11 cellular contexts compared by ENCODE assay signal in the genomic region with DNA sequence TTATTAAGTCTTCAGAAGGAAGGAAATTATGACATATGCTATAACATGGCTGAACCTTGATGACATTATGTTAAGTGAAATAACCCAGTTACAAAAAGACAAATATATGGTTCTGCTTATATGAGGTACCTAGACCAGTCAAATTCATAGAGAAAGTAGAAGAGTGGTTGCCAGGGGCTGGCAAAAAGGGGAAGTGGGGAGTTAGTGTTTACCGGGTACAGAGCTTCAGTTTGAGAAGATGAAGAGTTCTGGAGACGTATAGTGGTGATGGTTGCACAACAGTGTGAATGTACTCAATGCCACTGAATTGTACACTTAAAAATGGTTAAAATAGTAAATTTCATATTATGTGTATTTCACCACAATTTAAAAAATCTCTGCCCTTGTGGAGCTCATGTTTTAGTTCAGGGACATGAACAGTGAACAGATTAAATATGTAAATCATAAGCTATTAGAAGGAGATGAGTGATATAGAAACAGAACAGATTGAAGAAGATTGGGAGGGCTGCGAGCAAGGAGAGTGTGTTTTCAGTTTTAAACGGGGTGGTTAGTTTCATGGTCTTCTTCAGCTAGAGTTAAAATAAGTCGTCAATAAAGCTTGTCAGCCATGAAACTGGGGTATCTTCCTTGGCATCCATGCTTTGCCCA.
A peak's percentile ranks its signal among the peaks of the same experiment; 100 is the strongest.
DNase-seq lines count a peak whose midpoint lies in the region; ATAC-seq and TF ChIP-seq lines count a peak whose summit lies in the region.
"Had no signal": no experiment of that assay in that cellular context is flagged by ENCODE, and none has a peak within 500 bp of the region (broad histone marks: within the 10 kb centered on the region; RNA-seq: fewer than 3 reads in every experiment).

No MANE protein-coding gene starts in this region.

- H3K27ac Mint-ChIP-seq in effector memory CD8-positive, alpha-beta T cell = peak overlapping the region; percentile 35 to 62
- H3K27ac Mint-ChIP-seq: endodermal cell had no signal

- peaks cover 24 to 28% of the 10 kb centered on the region in 2 donors for H3K4me1 Mint-ChIP-seq in effector memory CD8-positive, alpha-beta T cell (ENCODE audit: low read depth in 2 of 2)

- no peak overlapping the region for H3K4me3 Mint-ChIP-seq in effector memory CD8-positive, alpha-beta T cell
- H3K4me3 Mint-ChIP-seq: endodermal cell had no signal

- no peaks in the 10 kb centered on the region for H3K9me3 ChIP-seq in BE2C

- TF ChIP-seq CTCF in BE2C (IDR thresholded peaks at IDR 0.05; ENCODE audit: low read depth, low read length) = no peak

- no peaks in the 10 kb centered on the region for H3K27me3 Mint-ChIP-seq in effector memory CD8-positive, alpha-beta T cell

- H3K4me3 ChIP-seq in BE2C (ENCODE audit: low read depth, low read length) = no peak overlapping the region

- H3K36me3 Mint-ChIP-seq in effector memory CD8-positive, alpha-beta T cell (ENCODE audit: insufficient read depth) = no peaks in the 10 kb centered on the region

- peak; percentile 51 for ATAC-seq in GM18868 (IDR thresholded peaks at IDR 0.05; ENCODE audit: unreplicated experiment)
- ATAC-seq in HG02610 (IDR thresholded peaks at IDR 0.05; ENCODE audit: unreplicated experiment) = peak; percentile 80
- peak; percentile 37 for ATAC-seq in HG03571 (IDR thresholded peaks at IDR 0.05; ENCODE audit: unreplicated experiment)
- ATAC-seq in effector memory CD8-positive, alpha-beta T cell (replicated peaks) = no peak

- no peaks in the 10 kb centered on the region for H3K9me3 Mint-ChIP-seq in effector memory CD8-positive, alpha-beta T cell
- H3K9me3 Mint-ChIP-seq: endodermal cell had no signal

- DNase-seq in effector memory CD8-positive, alpha-beta T cell = no peak
- no peak for DNase-seq in HuH-7 (ENCODE audit: low spot score)
- no peak for DNase-seq in BE2C
- no peak for DNase-seq in NCI-H2029 treated with DMSO at 0.1 percent for 48 hours (lab: John Stamatoyannopoulos, UW)
- DNase-seq in NCI-H146 treated with DMSO at 0.1 percent for 48 hours (lab: John Stamatoyannopoulos, UW; ENCODE audit: unreplicated experiment) = no peak
- DNase-seq: activated gamma-delta T cell, endodermal cell, T-helper 9 cell had no signal

- H3K36me3 ChIP-seq in BE2C = no peaks in the 10 kb centered on the region

- no peaks in the 10 kb centered on the region for H3K27me3 ChIP-seq in BE2C

- H3K4me1 ChIP-seq in BE2C = peaks cover 3% of the 10 kb centered on the region; the same call in 1 of the 2 replicates
